In the genomic region with DNA sequence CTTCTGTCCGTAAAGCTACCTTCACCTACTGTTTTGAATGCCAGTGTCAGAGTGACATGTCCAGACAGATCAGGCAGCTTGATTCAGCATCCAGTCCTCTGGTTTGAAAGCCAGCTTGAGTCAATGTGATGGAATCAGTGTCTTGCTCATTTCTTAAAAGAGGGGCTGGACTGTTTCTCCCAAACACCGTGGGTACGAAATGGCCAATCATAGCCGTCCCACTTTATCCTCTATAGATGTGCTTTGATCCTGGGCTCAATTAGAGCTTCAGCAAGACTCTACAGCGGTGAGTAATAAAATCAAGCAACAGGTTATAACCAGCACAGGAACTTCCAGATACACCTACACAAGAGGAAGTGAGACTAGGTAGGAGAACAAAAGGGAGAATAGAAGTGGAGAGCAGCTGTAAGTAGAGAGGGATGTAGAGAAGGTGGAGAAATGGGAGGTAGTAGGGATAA, we compare ENCODE assay signal across 13 cellular contexts.
DNase-seq lines count a peak whose midpoint lies in the region; ATAC-seq and TF ChIP-seq lines count a peak whose summit lies in the region.
"Had no signal": no experiment of that assay in that cellular context is flagged by ENCODE, and none has a peak within 500 bp of the region (broad histone marks: within the 10 kb centered on the region; RNA-seq: fewer than 3 reads in every experiment).

No MANE protein-coding gene starts in this region.

- ATAC-seq in GM19395 (IDR thresholded peaks at IDR 0.05; ENCODE audit: unreplicated experiment) (peak; percentile 84), HG02840 (IDR thresholded peaks at IDR 0.05; ENCODE audit: low FRiP score, unreplicated experiment) (peak; percentile 84), HG03575 (IDR thresholded peaks at IDR 0.05; ENCODE audit: extremely low read depth, insufficient number of reproducible peaks, low FRiP score, unreplicated experiment) (peak; percentile 83)

- no peak for TF ChIP-seq CTCF in GM12864 (IDR thresholded peaks at IDR 0.05; ENCODE audit: low read depth, low read length, missing control alignments)

- DNase-seq in GM12864 (ENCODE audit: low read depth) (peak; percentile 35), glomerular visceral epithelial cell (ENCODE audit: extremely low spot score) (no peak), hepatic stellate cell (ENCODE audit: low spot score) (no peak), kidney tubule cell (ENCODE audit: low spot score) (no peak)
- DNase-seq in effector CD4-positive, alpha-beta T cell, result no peak
- DNase-seq: activated naive CD4-positive, alpha-beta T cell treated with anti-CD3 and anti-CD28 coated beads for 36 hours; dermis blood vessel endothelial cell; NCI-H146; OCI-M1; WERI-Rb-1 had no signal

- peak overlapping the region; percentile 33 for H3K4me3 ChIP-seq in GM12864 (ENCODE audit: low read depth, low read length)
